8 cellular contexts compared by ENCODE assay signal in the genomic region with DNA sequence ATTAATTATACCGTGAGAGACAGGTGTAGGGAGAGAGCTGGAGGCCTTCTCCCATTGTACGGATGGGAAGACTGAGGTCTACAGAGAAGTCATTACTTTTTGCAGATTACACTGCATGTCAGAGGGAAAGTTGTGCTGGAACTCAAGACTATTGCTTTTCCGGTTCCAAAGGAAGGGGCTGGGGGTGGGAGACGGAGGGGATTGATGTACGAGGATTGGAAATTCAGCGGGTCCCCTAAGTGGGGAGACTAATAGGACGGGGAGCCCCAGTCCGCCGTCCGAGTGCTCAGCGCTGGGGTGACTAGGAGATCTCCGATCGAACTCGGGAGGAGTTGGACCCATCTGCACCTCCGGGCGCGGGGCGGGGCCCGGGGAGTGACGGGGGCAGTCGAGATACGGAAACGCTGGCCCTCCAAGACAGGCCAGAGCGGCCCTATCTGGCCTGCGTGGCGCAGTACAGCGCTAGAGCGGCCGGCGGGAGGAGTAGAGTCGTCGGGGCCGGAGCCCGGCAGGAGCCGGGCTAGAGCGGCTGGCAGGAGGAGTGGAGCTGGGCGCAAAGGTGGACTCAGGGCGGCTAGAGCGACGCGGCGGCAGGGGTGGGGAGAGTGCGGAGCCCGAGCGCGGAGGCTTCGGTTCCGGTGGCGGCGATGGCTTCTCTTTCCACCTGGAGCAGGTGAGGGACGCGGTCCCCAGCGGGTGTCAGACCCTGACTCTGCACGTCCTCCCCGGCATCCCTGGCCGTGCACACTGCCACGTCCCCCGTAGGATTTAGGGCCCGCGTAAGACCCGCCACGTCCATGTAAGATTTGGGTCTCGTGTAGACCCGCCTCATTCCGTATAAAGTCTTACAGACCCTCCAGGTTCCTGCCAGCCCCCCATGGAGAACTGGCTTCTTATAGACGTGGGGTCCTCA. TPM values are rescaled to one million over a fixed set of nuclear protein-coding genes. Genes with fewer than 3 reads are reported as not detected.
DNase-seq lines count a peak whose midpoint lies in the region; ATAC-seq and TF ChIP-seq lines count a peak whose summit lies in the region.

No MANE protein-coding gene starts in this region.

- peak; percentile 79 for ATAC-seq in HG02588 (IDR thresholded peaks at IDR 0.05; ENCODE audit: unreplicated experiment)

- intact Hi-C loops in head of caudate nucleus (cut with DNase I) (no loop called here), ovary (cut with DNase I) (no loop called here), thyroid gland (cut with DNase I) (no loop called here)

- 0 to 1% (median 1%) methylated on average over 52 to 66 of the region's 66 CpGs for WGBS in ovary, 3 donors
- 0 to 1% methylated on average over 15 to 38 of the region's 66 CpGs for WGBS in thyroid gland, 2 donors

- TF ChIP-seq EP300 in ovary (IDR thresholded peaks at IDR 0.05), result no peak

- no peaks in the 10 kb centered on the region for H3K9me3 Mint-ChIP-seq in activated naive CD8-positive, alpha-beta T cell treated with anti-CD3 and anti-CD28 coated beads for 36 hours

- peaks cover 53% of the 10 kb centered on the region for H3K4me1 Mint-ChIP-seq in activated naive CD8-positive, alpha-beta T cell treated with anti-CD3 and anti-CD28 coated beads for 36 hours

- H3K9me3 ChIP-seq in ovary (no peaks in the 10 kb centered on the region), thyroid gland (no peaks in the 10 kb centered on the region)

- H3K27ac Mint-ChIP-seq in activated naive CD8-positive, alpha-beta T cell treated with anti-CD3 and anti-CD28 coated beads for 36 hours, result peak overlapping the region; percentile 95

- H3K36me3 ChIP-seq in ovary (no peaks in the 10 kb centered on the region), thyroid gland (no peaks in the 10 kb centered on the region)

- TF ChIP-seq POLR2A in ovary (IDR thresholded peaks at IDR 0.05) (peak; percentile 18), thyroid gland (IDR thresholded peaks at IDR 0.05) (peak in 1 of 2 donors; percentile 70)

- H3K27ac ChIP-seq in ovary (no peak overlapping the region), thyroid gland (peak overlapping the region in 2 of 3 donors; percentile 68 to 76)

- peak overlapping the region; percentile 93 for H3K4me3 Mint-ChIP-seq in activated naive CD8-positive, alpha-beta T cell treated with anti-CD3 and anti-CD28 coated beads for 36 hours

- TF ChIP-seq CTCF in GM10266 (IDR thresholded peaks at IDR 0.05; ENCODE audit: control insufficient read depth, insufficient read depth, low read depth, missing control alignments) (peak; percentile 1), ovary (IDR thresholded peaks at IDR 0.05) (peak in 2 of 3 donors; percentile 18 to 24), thyroid gland (IDR thresholded peaks at IDR 0.05) (peak in 2 of 6 experiments; percentile 18 to 29)

- peak; percentile 96 for DNase-seq in GM10266 (ENCODE audit: extremely low spot score)
- DNase-seq in NCI-H1092 (lab: John Stamatoyannopoulos, UW), result peak; percentile 90
- DNase-seq in SKM-1 (lab: John Stamatoyannopoulos, UW; ENCODE audit: unreplicated experiment), result peak; percentile 56
- peak; percentile 95 for DNase-seq in activated naive CD8-positive, alpha-beta T cell treated with anti-CD3 and anti-CD28 coated beads for 36 hours
- DNase-seq in head of caudate nucleus, result peak; percentile 85 to 98 (median 95)
- DNase-seq in ovary, result peak; percentile 92 to 96 (median 93)
- DNase-seq in thyroid gland, result peak; percentile 94 to 97

- H3K4me3 ChIP-seq in ovary, result peak overlapping the region; percentile 87
- peak overlapping the region; percentile 9 to 85 (median 74) for H3K4me3 ChIP-seq in thyroid gland (replicated peaks in 1 of 3)

- H3K27me3 Mint-ChIP-seq in activated naive CD8-positive, alpha-beta T cell treated with anti-CD3 and anti-CD28 coated beads for 36 hours, result no peaks in the 10 kb centered on the region

- H3K27me3 ChIP-seq in ovary (no peaks in the 10 kb centered on the region), thyroid gland (no peaks in the 10 kb centered on the region)

- H3K4me1 ChIP-seq in ovary (ENCODE audit: insufficient read depth) (peaks cover 6% of the 10 kb centered on the region), thyroid gland (peaks cover 14 to 18% of the 10 kb centered on the region in 2 donors)

- H3K36me3 Mint-ChIP-seq in activated naive CD8-positive, alpha-beta T cell treated with anti-CD3 and anti-CD28 coated beads for 36 hours, result peaks cover 38% of the 10 kb centered on the region

RNA-seq across cellular contexts. Expression of a gene that starts 1.1 kb away (rescaled TPM):
- total RNA-seq in activated naive CD8-positive, alpha-beta T cell treated with anti-CD3 and anti-CD28 coated beads for 36 hours, result 100 to 1,000 TPM; 285 to 295 TPM
- total RNA-seq in ovary (10 to 100 TPM; 35.6 to 97.5 (median 70.6) TPM), thyroid gland (10 to 100 TPM; 34.5 to 52.6 (median 42.9) TPM)
- 10 to 100 TPM in 1 of 2 donors, 1 to 10 TPM in 1; 7.9 to 56.2 TPM for polyA plus RNA-seq in ovary

RNA-seq across cellular contexts. Expression of a gene that starts 7.0 kb away (rescaled TPM):
- 10 to 100 TPM; 28.8 to 32.2 TPM for total RNA-seq in activated naive CD8-positive, alpha-beta T cell treated with anti-CD3 and anti-CD28 coated beads for 36 hours
- total RNA-seq in ovary, result 1 to 10 TPM in 3 of 7 donors, under 1 TPM in 3, not detected in 1; 0.25 to 1.4 (median 0.83) TPM
- polyA plus RNA-seq in ovary, result under 1 TPM; 0.41 to 0.68 TPM
- total RNA-seq in thyroid gland, result 1 to 10 TPM in 1 of 4 donors, under 1 TPM in 1, not detected in 2; 0.22 to 1.5 TPM

RNA-seq across cellular contexts. Expression of a gene that starts 24.0 kb away (rescaled TPM):
- total RNA-seq in activated naive CD8-positive, alpha-beta T cell treated with anti-CD3 and anti-CD28 coated beads for 36 hours, result 1,000 to 10,000 TPM; 3,012 to 3,178 TPM
- total RNA-seq in ovary (1,000 to 10,000 TPM; 2,441 to 3,427 (median 2,873) TPM), thyroid gland (1,000 to 10,000 TPM in 1 of 4 donors, 100 to 1,000 TPM in 3; 351 to 1,305 (median 623) TPM)
- 1,000 to 10,000 TPM; 1,030 to 3,960 TPM for polyA plus RNA-seq in ovary

RNA-seq across cellular contexts. Expression of a gene that starts 39.2 kb away (rescaled TPM):
- total RNA-seq in activated naive CD8-positive, alpha-beta T cell treated with anti-CD3 and anti-CD28 coated beads for 36 hours, result not detected
- total RNA-seq in ovary, result not detected
- under 1 TPM in 1 of 2 donors, not detected in 1; 0.07 TPM for polyA plus RNA-seq in ovary
- under 1 TPM in 1 of 4 donors, not detected in 3; 0.13 TPM for total RNA-seq in thyroid gland

RNA-seq across cellular contexts. Expression of a gene that starts 39.6 kb away (rescaled TPM):
- not detected for total RNA-seq in activated naive CD8-positive, alpha-beta T cell treated with anti-CD3 and anti-CD28 coated beads for 36 hours
- total RNA-seq in ovary (not detected), thyroid gland (not detected)
- polyA plus RNA-seq in ovary, result not detected

Comparison
In these comparisons a context has a peak if more than half of its experiments do, and no peak if none do; other contexts are left out.
1. H3K27ac ChIP-seq: peak in thyroid gland (2 of 3); none in ovary (0 of 2).
2. RNA of a gene that starts 7.0 kb away (total RNA-seq): 28.8 to 32.2 TPM in activated naive CD8-positive, alpha-beta T cell treated with anti-CD3 and anti-CD28 coated beads for 36 hours; 0.25 to 1.4 TPM in ovary and 0.22 to 1.5 TPM in thyroid gland; every median in the first group is over 10 times any median in the second.
3. Peak in every context shown above with its lines, with median percentiles within 50 percentile points of each other: DNase-seq.